ENCODE assay signal across 11 cellular contexts in the genomic region with DNA sequence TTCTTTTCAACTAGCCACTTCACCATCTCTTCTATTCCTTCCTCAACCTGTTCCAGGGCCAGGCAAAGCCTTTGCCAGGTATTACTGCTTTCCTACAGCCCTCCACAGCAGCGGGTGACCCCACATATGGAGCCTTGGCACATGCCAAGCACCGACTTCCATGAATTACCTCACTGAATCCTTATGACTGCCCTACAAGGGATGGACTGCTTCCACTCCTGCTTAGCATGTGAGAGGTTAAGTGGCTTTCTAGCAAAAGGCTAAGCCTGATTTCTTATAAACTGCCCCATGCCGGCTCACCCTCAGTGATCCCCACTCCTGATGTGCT. TPM values are rescaled to one million over a fixed set of nuclear protein-coding genes. Genes with fewer than 3 reads are reported as not detected.
A peak's percentile ranks its signal among the peaks of the same experiment; 100 is the strongest.
DNase-seq lines count a peak whose midpoint lies in the region; ATAC-seq, FAIRE-seq and TF ChIP-seq lines count a peak whose summit lies in the region.
"Had no signal": no experiment of that assay in that cellular context is flagged by ENCODE, and none has a peak within 500 bp of the region (broad histone marks: within the 10 kb centered on the region; RNA-seq: fewer than 3 reads in every experiment).

No MANE protein-coding gene starts in this region.

- no peak for FAIRE-seq in H54 (lab: Jason Lieb, UNC)
- no peak for FAIRE-seq in kidney (lab: Jason Lieb, UNC)

- no peak overlapping the region for H3K9ac ChIP-seq in kidney (ENCODE audit: low read length in 2 of 2)

- H3K36me3 ChIP-seq in kidney (ENCODE audit: control insufficient read depth in 1 of 2, insufficient read depth in 2 of 2, low read length in 2 of 2) (peaks cover 0 to 2% of the 10 kb centered on the region in 2 donors), spleen (no peaks in the 10 kb centered on the region)

- 49 to 75% (median 72%) methylated on average over 3 of the region's 3 CpGs for WGBS in spleen, 5 donors

- TF ChIP-seq CTCF in kidney (IDR thresholded peaks at IDR 0.05; ENCODE audit: borderline replicate concordance, extremely low read depth, insufficient read depth) (no peak), spleen (IDR thresholded peaks at IDR 0.05 in 8 of 11, conservative IDR thresholded peaks at IDR 0.05 in 3 of 11) (no peak), foreskin fibroblast (IDR thresholded peaks at IDR 0.05; ENCODE audit: low read depth, low read length) (no peak)

- H3K4me3 ChIP-seq in kidney (ENCODE audit: low read length in 2 of 2), result no peak overlapping the region
- H3K4me3 ChIP-seq in spleen, result no peak overlapping the region
- no peak overlapping the region for H3K4me3 ChIP-seq in foreskin fibroblast (ENCODE audit: low read depth in 1 of 2, low read length in 2 of 2)

- H3K4me1 ChIP-seq in kidney (ENCODE audit: control insufficient read depth in 1 of 2, insufficient read depth in 1 of 2, low read depth in 1 of 2, low read length in 2 of 2) (no peaks in the 10 kb centered on the region), spleen (peaks cover 0 to 12% (median 5%) of the 10 kb centered on the region in 6 donors)

- H3K27ac ChIP-seq in caudate nucleus (ENCODE audit: low read depth, low read length) (peak overlapping the region; percentile 46), kidney (ENCODE audit: low read depth in 2 of 2, low read length in 2 of 2) (peak overlapping the region; percentile 65 to 82), spleen (peak overlapping the region in 7 of 8 donors; percentile 33 to 83 (median 74))

- TF ChIP-seq POLR2A in H54 (IDR thresholded peaks at IDR 0.05; ENCODE audit: low read depth, low read length), result no peak
- TF ChIP-seq POLR2A in spleen (IDR thresholded peaks at IDR 0.05), result no peak

- intact Hi-C loops in kidney (cut with DNase I), result no loop called here
- intact Hi-C loops in spleen (cut with DNase I; ENCODE audit: low total_unique reads), result no loop called here

- ATAC-seq in left lobe of liver, result no peak

- no peaks in the 10 kb centered on the region for H3K27me3 ChIP-seq in spleen (replicated peaks in 1 of 7)

- H3K9me3 ChIP-seq in kidney (ENCODE audit: control insufficient read depth in 1 of 2, low read length in 2 of 2), result no peaks in the 10 kb centered on the region
- no peaks in the 10 kb centered on the region for H3K9me3 ChIP-seq in spleen

- DNase-seq in H54 (ENCODE audit: insufficient read length, low spot score), result peak; percentile 25
- peak in 2 of 61 donors; percentile 50 to 69 for DNase-seq in caudate nucleus (lab: John Stamatoyannopoulos, UW)
- no peak for DNase-seq in kidney
- DNase-seq in spleen, result no peak
- DNase-seq in stimulated activated CD4-positive, alpha-beta T cell treated with anti-CD3 and anti-CD28 coated beads, Interleukin-1b, Interleukin-23, amount 100 ng/mL, for 48 hours, result no peak
- no peak for DNase-seq in left lobe of liver (ENCODE audit: low spot score)
- DNase-seq in foreskin fibroblast, result no peak
- DNase-seq in NCI-H1092 (lab: John Stamatoyannopoulos, UW), result no peak
- DNase-seq: activated CD4-positive, alpha-beta memory T cell treated with anti-CD3 and anti-CD28 coated beads, Interleukin-2, amount 10 ng/mL, durations not matched to agents 7 days and 5 days; activated gamma-delta T cell; NCI-H446 had no signal

RNA-seq across cellular contexts. Expression of a gene that starts 44.0 kb away (rescaled TPM):
- 148 TPM for total RNA-seq in kidney
- 72.9 TPM for polyA plus RNA-seq in kidney (ENCODE audit: insufficient read depth, low read depth, low replicate concordance)
- 100 to 1,000 TPM; 101 to 225 (median 176) TPM for total RNA-seq in spleen
- 100 to 1,000 TPM; 159 to 184 (median 160) TPM for polyA plus RNA-seq in spleen
- total RNA-seq in left lobe of liver, result 67.1 TPM
